Comparison of ENCODE assay signal across 18 cellular contexts in the genomic region with DNA sequence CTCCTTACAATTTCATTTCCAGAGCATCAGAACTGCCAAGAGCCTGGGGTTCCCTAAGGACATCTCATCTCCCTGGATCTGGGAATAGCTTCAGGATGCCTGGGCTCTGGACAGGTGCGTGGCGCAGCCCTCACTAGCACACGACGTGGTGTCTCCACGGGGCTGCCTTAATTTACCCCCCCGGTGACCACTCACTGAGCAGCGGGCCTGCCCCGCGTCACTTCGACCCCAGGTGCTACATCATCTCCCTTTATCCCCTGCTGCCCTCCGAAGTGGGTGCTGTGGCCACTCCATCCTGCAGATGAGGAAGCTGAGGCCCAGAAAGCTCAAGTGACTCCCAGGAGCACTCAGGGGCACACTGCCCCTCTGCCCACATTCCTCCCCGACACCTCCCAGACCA.
"Had no signal": no experiment of that assay in that cellular context is flagged by ENCODE, and none has a peak within 500 bp of the region (broad histone marks: within the 10 kb centered on the region; RNA-seq: fewer than 3 reads in every experiment).

No MANE protein-coding gene starts in this region.

- H2AFZ ChIP-seq: hepatocyte had no signal

- ATAC-seq: foreskin keratinocyte, gastroesophageal sphincter, heart left ventricle, left cardiac atrium, left lung, left ventricle myocardium superior, lower lobe of right lung had no signal

- H3K4me1 ChIP-seq: esophagus muscularis mucosa, foreskin keratinocyte, gastroesophageal sphincter, heart left ventricle, left lung, lower lobe of right lung had no signal

- DNase-seq: dermis blood vessel endothelial cell; dorsolateral prefrontal cortex; effector CD4-positive, alpha-beta T cell; effector memory CD4-positive, alpha-beta T cell; foreskin keratinocyte; heart left ventricle; hypothalamus; immature natural killer cell; left cardiac atrium; left lung; left ventricle myocardium superior; lower lobe of right lung; mesenchymal stem cell; midbrain had no signal

- H3K9me3 ChIP-seq: esophagus muscularis mucosa, gastroesophageal sphincter, heart left ventricle, left lung, lower lobe of right lung had no signal

- H3K4me3 ChIP-seq: coronary artery, dorsolateral prefrontal cortex, esophagus muscularis mucosa, gastroesophageal sphincter, heart left ventricle, hepatocyte, left lung, lower lobe of right lung had no signal

- H3K36me3 ChIP-seq: esophagus muscularis mucosa, gastroesophageal sphincter, heart left ventricle, left lung, lower lobe of right lung had no signal

- H3K4me2 ChIP-seq: hepatocyte had no signal

- H3K27me3 ChIP-seq: foreskin keratinocyte had no signal

- H3K27ac ChIP-seq: coronary artery, dorsolateral prefrontal cortex, esophagus muscularis mucosa, foreskin keratinocyte, gastroesophageal sphincter, heart left ventricle, hepatocyte, left lung, lower lobe of right lung had no signal
